ENCODE assay signal across 16 cellular contexts in genomic region chr1:109639841-109640184, GRCh38. TPM values are rescaled to one million over a fixed set of nuclear protein-coding genes. Genes with fewer than 3 reads are reported as not detected.
DNase-seq lines count a peak whose midpoint lies in the region; ATAC-seq lines count a peak whose summit lies in the region.
"Had no signal": no experiment of that assay in that cellular context is flagged by ENCODE, and none has a peak within 500 bp of the region (broad histone marks: within the 10 kb centered on the region; RNA-seq: fewer than 3 reads in every experiment).

No MANE protein-coding gene starts in this region.

- intact Hi-C loops in posterior vena cava (cut with DNase I), result loop anchor here (2.0 to 10.0 kb wide), 4 partner anchors 65 to 345 kb away; partner anchors contain the start of gene AHCYL1 (in 1 of the 2)

- no peaks in the 10 kb centered on the region for H3K36me3 Mint-ChIP-seq in activated naive CD8-positive, alpha-beta T cell treated with anti-CD3 and anti-CD28 coated beads, Interleukin-2, amount 50 U/mL, for 24 hours (ENCODE audit: low read depth)
- H3K36me3 Mint-ChIP-seq: CD4-positive, CD25-positive, alpha-beta regulatory T cell had no signal

- H3K4me1 Mint-ChIP-seq in activated naive CD8-positive, alpha-beta T cell treated with anti-CD3 and anti-CD28 coated beads, Interleukin-2, amount 50 U/mL, for 24 hours, result peaks cover 23% of the 10 kb centered on the region

- H3K27me3 Mint-ChIP-seq in activated naive CD8-positive, alpha-beta T cell treated with anti-CD3 and anti-CD28 coated beads, Interleukin-2, amount 50 U/mL, for 24 hours, result no peaks in the 10 kb centered on the region
- H3K27me3 Mint-ChIP-seq: activated T-cell treated with anti-CD3 and anti-CD28 coated beads, Interleukin-2, amount 50 U/mL, for 24 hours had no signal

- peak; percentile 3 for ATAC-seq in activated naive CD8-positive, alpha-beta T cell treated with anti-CD3 and anti-CD28 coated beads, Interleukin-2, amount 50 U/mL, for 24 hours
- ATAC-seq in GM18868 (IDR thresholded peaks at IDR 0.05; ENCODE audit: unreplicated experiment) (no peak), GM18867 (IDR thresholded peaks at IDR 0.05; ENCODE audit: unreplicated experiment) (no peak)

- no peaks in the 10 kb centered on the region for H3K9me3 Mint-ChIP-seq in activated naive CD8-positive, alpha-beta T cell treated with anti-CD3 and anti-CD28 coated beads, Interleukin-2, amount 50 U/mL, for 24 hours
- H3K9me3 Mint-ChIP-seq: activated T-cell treated with anti-CD3 and anti-CD28 coated beads, Interleukin-2, amount 50 U/mL, for 24 hours; central memory CD8-positive, alpha-beta T cell had no signal

- H3K4me3 Mint-ChIP-seq in activated naive CD8-positive, alpha-beta T cell treated with anti-CD3 and anti-CD28 coated beads, Interleukin-2, amount 50 U/mL, for 24 hours, result no peak overlapping the region
- H3K4me3 Mint-ChIP-seq: activated T-cell treated with anti-CD3 and anti-CD28 coated beads, Interleukin-2, amount 50 U/mL, for 24 hours; CD4-positive, CD25-positive, alpha-beta regulatory T cell; central memory CD8-positive, alpha-beta T cell had no signal

- H3K27ac Mint-ChIP-seq in activated naive CD8-positive, alpha-beta T cell treated with anti-CD3 and anti-CD28 coated beads, Interleukin-2, amount 50 U/mL, for 24 hours, result no peak overlapping the region
- H3K27ac Mint-ChIP-seq: activated T-cell treated with anti-CD3 and anti-CD28 coated beads, Interleukin-2, amount 50 U/mL, for 24 hours had no signal

- DNase-seq in activated CD8-positive, alpha-beta memory T cell treated with anti-CD3 and anti-CD28 coated beads for 24 hours, result peak; percentile 55
- no peak for DNase-seq in activated CD8-positive, alpha-beta memory T cell treated with anti-CD3 and anti-CD28 coated beads, Interleukin-2, amount 50 U/mL, for 48 hours
- DNase-seq in activated naive CD8-positive, alpha-beta T cell treated with anti-CD3 and anti-CD28 coated beads, Interleukin-2, amount 50 U/mL, for 24 hours, result no peak
- DNase-seq in posterior vena cava (ENCODE audit: low spot score), result peak; percentile 77
- DNase-seq: DMS79 had no signal

RNA-seq across cellular contexts. Expression of gene GSTM4, which starts 16.1 kb away (rescaled TPM):
- 10 to 100 TPM; 21.2 to 35.4 TPM for total RNA-seq in posterior vena cava

RNA-seq across cellular contexts. Expression of gene AMPD2, which starts 20.2 kb away (rescaled TPM):
- 10 to 100 TPM; 33.8 to 39.4 TPM for total RNA-seq in posterior vena cava

RNA-seq across cellular contexts. Expression of gene GNAT2, which starts 20.4 kb away (rescaled TPM):
- total RNA-seq in posterior vena cava, result not detected
- total RNA-seq: A172; CD4-positive, CD25-positive, alpha-beta regulatory T cell; GM23248; NCI-H460; skeletal muscle tissue had no signal

RNA-seq across cellular contexts. Expression of gene GSTM2, which starts 28.0 kb away (rescaled TPM):
- 10 to 100 TPM; 29.2 to 45.9 TPM for total RNA-seq in posterior vena cava

RNA-seq across cellular contexts. Expression of gene GSTM1, which starts 47.8 kb away (rescaled TPM):
- total RNA-seq in posterior vena cava, result not detected
- total RNA-seq: A172, GM23248, left colon, osteoblast had no signal

Comparison
In these comparisons a context has a peak if more than half of its experiments do, and no peak if none do; other contexts are left out.
1. DNase-seq: peak in activated CD8-positive, alpha-beta memory T cell treated with anti-CD3 and anti-CD28 coated beads for 24 hours (single experiment) and posterior vena cava (single experiment); none in activated CD8-positive, alpha-beta memory T cell treated with anti-CD3 and anti-CD28 coated beads, Interleukin-2, amount 50 U/mL, for 48 hours (single experiment) and activated naive CD8-positive, alpha-beta T cell treated with anti-CD3 and anti-CD28 coated beads, Interleukin-2, amount 50 U/mL, for 24 hours (single experiment).